8 cellular contexts compared by ENCODE assay signal in the genomic region with DNA sequence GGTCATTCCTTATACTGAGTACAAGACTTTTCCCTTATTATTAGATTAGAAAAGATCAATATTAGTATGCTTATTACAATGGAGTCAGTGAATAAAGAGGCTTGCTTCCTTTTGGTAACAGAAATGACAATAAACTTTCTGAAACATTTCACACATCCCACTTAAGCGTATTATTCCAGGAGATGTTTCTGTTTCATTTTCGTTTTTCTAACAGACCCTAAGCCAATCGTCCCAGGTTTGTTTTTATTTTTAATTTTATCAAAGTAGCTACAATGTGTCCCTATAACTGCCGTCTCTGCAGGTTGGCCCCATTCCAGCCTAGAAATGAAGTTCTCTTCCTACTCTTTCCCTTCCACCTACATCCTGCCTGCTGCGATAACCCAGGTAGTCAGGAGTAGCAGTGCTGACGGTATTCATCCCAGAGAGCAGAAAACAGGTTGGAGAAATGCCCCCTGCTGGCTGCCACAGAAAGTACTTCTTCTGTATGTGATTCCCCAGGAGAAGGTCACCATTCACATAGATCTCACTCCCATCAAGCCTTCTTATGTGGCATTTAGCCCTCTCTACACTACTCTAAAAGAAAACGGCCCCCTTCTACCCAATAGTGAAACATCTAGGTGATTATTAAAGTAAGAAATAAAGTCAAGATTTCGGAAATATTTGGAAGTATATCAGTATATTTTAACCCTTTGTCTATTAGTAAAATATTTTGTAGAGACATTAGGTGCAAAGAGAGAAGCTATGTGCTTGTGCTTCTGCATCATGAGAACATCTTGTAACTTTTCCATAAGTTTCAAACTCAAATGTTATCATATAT. TPM values are rescaled to one million over a fixed set of nuclear protein-coding genes. Genes with fewer than 3 reads are reported as not detected.
A peak's percentile ranks its signal among the peaks of the same experiment; 100 is the strongest.
DNase-seq lines count a peak whose midpoint lies in the region; ATAC-seq, FAIRE-seq and TF ChIP-seq lines count a peak whose summit lies in the region.

No MANE protein-coding gene starts in this region.

- H3K79me2 ChIP-seq in H1 (ENCODE audit: control insufficient read depth in 1 of 2, insufficient read depth in 2 of 2, low read length in 2 of 2): no peaks in the 10 kb centered on the region

- no peaks in the 10 kb centered on the region for H3K79me1 ChIP-seq in H1 (ENCODE audit: low read depth, low read length)

- no peak overlapping the region for H4K8ac ChIP-seq in H1 (ENCODE audit: extremely low read depth, insufficient read depth, low read length)

- H3K9ac ChIP-seq in H1 (replicated peaks in 1 of 4; ENCODE audit: extremely low read depth in 1 of 4, low read depth in 3 of 4, low read length in 3 of 4): no peak overlapping the region

- H3K4me1 ChIP-seq in H1 (replicated peaks in 1 of 4; ENCODE audit: control insufficient read depth in 3 of 4, insufficient read depth in 4 of 4, low read length in 3 of 4): no peaks in the 10 kb centered on the region
- H3K4me1 ChIP-seq in mucosa of descending colon (ENCODE audit: low read depth): peaks cover 2% of the 10 kb centered on the region

- H4K91ac ChIP-seq in H1 (replicated peaks; ENCODE audit: insufficient read length, low read length): no peak overlapping the region

- no peak overlapping the region for H3K18ac ChIP-seq in H1 (ENCODE audit: extremely low read depth, low read length)

- H3K27ac Mint-ChIP-seq in activated CD8-positive, alpha-beta T cell treated with anti-CD3 and anti-CD28 coated beads, Interleukin-2, amount 10 ng/mL, durations not matched to agents 7 days and 5 days: no peak overlapping the region

- H3K36me3 ChIP-seq in H1 (ENCODE audit: control insufficient read depth in 2 of 4, insufficient read depth in 4 of 4, low read length in 3 of 4) (no peaks in the 10 kb centered on the region), mucosa of descending colon (ENCODE audit: low read depth) (no peaks in the 10 kb centered on the region)

- no peak overlapping the region for H3K27ac ChIP-seq in H1 (ENCODE audit: low read depth, low read length)

- DNase-seq in AG09319 (ENCODE audit: extremely low read depth, low read depth) (no peak), NCI-H69 (lab: John Stamatoyannopoulos, UW) (peak; percentile 75), H1 (ENCODE audit: low read depth in 1 of 2, low spot score in 2 of 2) (peak; percentile 50 to 80), mucosa of descending colon (peak; percentile 58 to 90 (median 77))
- DNase-seq in activated CD8-positive, alpha-beta T cell treated with anti-CD3 and anti-CD28 coated beads, Interleukin-2, amount 10 ng/mL, durations not matched to agents 7 days and 5 days: peak; percentile 77
- DNase-seq in stimulated activated CD8-positive, alpha-beta memory T cell treated with anti-CD3 and anti-CD28 coated beads, Interleukin-4, amount 100 ng/mL, for 1 hour (ENCODE audit: low read depth in 2 of 2, low spot score in 1 of 2): peak; percentile 36 to 50

- H3K9me3 ChIP-seq in H1 (ENCODE audit: insufficient read depth in 2 of 2, low read depth in 1 of 2, low read length in 1 of 2) (no peaks in the 10 kb centered on the region), mucosa of descending colon (no peaks in the 10 kb centered on the region)

- no peaks in the 10 kb centered on the region for H3K27me3 ChIP-seq in H1 (replicated peaks in 1 of 4; ENCODE audit: control insufficient read depth in 3 of 4, extremely low read depth in 1 of 4, insufficient read depth in 3 of 4, low read length in 3 of 4)

- no peak overlapping the region for H3K4ac ChIP-seq in H1 (replicated peaks; ENCODE audit: insufficient read length, low read depth, low read length)

- H2BK12ac ChIP-seq in H1 (ENCODE audit: low read depth, low read length): no peak overlapping the region

- H2BK120ac ChIP-seq in H1 (replicated peaks; ENCODE audit: low read depth, low read length): no peak overlapping the region

- H4K5ac ChIP-seq in H1 (ENCODE audit: insufficient read length, low read depth, low read length): no peak overlapping the region

- ATAC-seq in GM18870 (IDR thresholded peaks at IDR 0.05; ENCODE audit: unreplicated experiment) (peak; percentile 86), HG03135 (IDR thresholded peaks at IDR 0.05; ENCODE audit: unreplicated experiment) (peak; percentile 69), mucosa of descending colon (peak; percentile 100)
- ATAC-seq in activated CD8-positive, alpha-beta T cell treated with anti-CD3 and anti-CD28 coated beads, Interleukin-2, amount 10 ng/mL, durations not matched to agents 7 days and 5 days: peak; percentile 95

- peak; percentile 88 for FAIRE-seq in H1 (lab: Jason Lieb, UNC)

- POLR2A ChIA-PET in activated CD8-positive, alpha-beta T cell treated with anti-CD3 and anti-CD28 coated beads, Interleukin-2, amount 10 ng/mL, durations not matched to agents 7 days and 5 days (lab: Charles Lee): no interaction called here
- POLR2A ChIA-PET in H1 (lab: Charles Lee; ENCODE audit: partially characterized antibody): no interaction called here

- H2BK20ac ChIP-seq in H1 (ENCODE audit: low read length): no peak overlapping the region

- peaks cover 6% of the 10 kb centered on the region for H3K4me1 Mint-ChIP-seq in activated CD8-positive, alpha-beta T cell treated with anti-CD3 and anti-CD28 coated beads, Interleukin-2, amount 10 ng/mL, durations not matched to agents 7 days and 5 days (ENCODE audit: low read depth)

- no peak for TF ChIP-seq POLR2A in H1 (IDR thresholded peaks at IDR 0.05; ENCODE audit: control extremely low read depth in 1 of 2, low read depth in 2 of 2, low read length in 2 of 2)

- TF ChIP-seq RAD21 in H1 (IDR thresholded peaks at IDR 0.05 in 1 of 2, conservative IDR thresholded peaks at IDR 0.05 in 1 of 2; ENCODE audit: low read depth in 2 of 2, low read length in 2 of 2): peak; percentile 70 to 72

- no peaks in the 10 kb centered on the region for H3K9me3 Mint-ChIP-seq in activated CD8-positive, alpha-beta T cell treated with anti-CD3 and anti-CD28 coated beads, Interleukin-2, amount 10 ng/mL, durations not matched to agents 7 days and 5 days (ENCODE audit: insufficient read depth)

- TF ChIP-seq CTCF in AG09319 (IDR thresholded peaks at IDR 0.05; ENCODE audit: low read depth, low read length) (peak; percentile 82), H1 (IDR thresholded peaks at IDR 0.05; ENCODE audit: control extremely low read depth in 1 of 3, insufficient read depth in 1 of 3, low read depth in 1 of 3, low read length in 3 of 3) (peak; percentile 49 to 84 (median 76)), mucosa of descending colon (IDR thresholded peaks at IDR 0.05) (peak; percentile 22)

- H3K4me2 ChIP-seq in H1 (ENCODE audit: insufficient read depth in 1 of 2, low read depth in 2 of 2, low read length in 2 of 2): no peak overlapping the region

- CTCF ChIA-PET in activated CD8-positive, alpha-beta T cell treated with anti-CD3 and anti-CD28 coated beads, Interleukin-2, amount 10 ng/mL, durations not matched to agents 7 days and 5 days (lab: Charles Lee): interaction anchor here (0.6 to 10.0 kb wide), 21 partner anchors 8 to 518 kb away, joined by 3 to 197 read pairs (median 4); a partner anchor contains a TSS
- CTCF ChIA-PET in H1 (lab: Charles Lee; ENCODE audit: partially characterized antibody): interaction anchor here (0.6 to 17.1 kb wide), 36 partner anchors 8 to 606 kb away, joined by 3 to 497 read pairs (median 4); a partner anchor contains a TSS

- no peak for TF ChIP-seq EP300 in H1 (IDR thresholded peaks at IDR 0.05; ENCODE audit: borderline replicate concordance in 1 of 2, low read depth in 2 of 2, low read length in 2 of 2)

- H3K36me3 Mint-ChIP-seq in activated CD8-positive, alpha-beta T cell treated with anti-CD3 and anti-CD28 coated beads, Interleukin-2, amount 10 ng/mL, durations not matched to agents 7 days and 5 days (ENCODE audit: low read depth): no peaks in the 10 kb centered on the region

- H3K4me3 ChIP-seq in H1 (ENCODE audit: extremely low read depth in 1 of 4, insufficient read depth in 2 of 4, low read depth in 3 of 4, low read length in 4 of 4) (no peak overlapping the region), mucosa of descending colon (no peak overlapping the region)

- H3K56ac ChIP-seq in H1 (replicated peaks; ENCODE audit: insufficient read length, low read depth, low read length): no peak overlapping the region

- no peaks in the 10 kb centered on the region for H4K20me1 ChIP-seq in H1 (replicated peaks in 1 of 2; ENCODE audit: control insufficient read depth in 1 of 2, insufficient read depth in 2 of 2, low read length in 2 of 2)

- no peak overlapping the region for H2AK5ac ChIP-seq in H1 (ENCODE audit: low read depth, low read length)

- H2BK5ac ChIP-seq in H1 (ENCODE audit: low read depth, low read length): no peak overlapping the region

- H3K23ac ChIP-seq in H1 (ENCODE audit: insufficient read length): no peak overlapping the region

- no peak overlapping the region for H2BK15ac ChIP-seq in H1 (ENCODE audit: low read length)

- H2AFZ ChIP-seq in H1 (ENCODE audit: low read length): no peak overlapping the region

- H3K14ac ChIP-seq in H1 (ENCODE audit: insufficient read length): no peak overlapping the region

- peak overlapping the region; percentile 90 for H3K4me3 Mint-ChIP-seq in activated CD8-positive, alpha-beta T cell treated with anti-CD3 and anti-CD28 coated beads, Interleukin-2, amount 10 ng/mL, durations not matched to agents 7 days and 5 days

- peaks cover 5% of the 10 kb centered on the region for H3K27me3 Mint-ChIP-seq in activated CD8-positive, alpha-beta T cell treated with anti-CD3 and anti-CD28 coated beads, Interleukin-2, amount 10 ng/mL, durations not matched to agents 7 days and 5 days (ENCODE audit: low read depth)

- H3K23me2 ChIP-seq in H1 (ENCODE audit: low read depth, low read length): no peaks in the 10 kb centered on the region

- intact Hi-C loops in mucosa of descending colon (cut with DNase I, micrococcal nuclease): loop anchor here in 1 of 2 donors (2.0 to 10.0 kb wide), 2 partner anchors 202 to 518 kb away; no protein-coding TSS in a partner anchor

- WGBS in H1 (ENCODE audit: extremely low coverage in 1 of 2, insufficient coverage in 1 of 2, insufficient read length in 1 of 2, insufficient replicate concordance in 2 of 2, low coverage in 1 of 2, low lambda C conversion rate in 2 of 2, missing lambda C conversion rate in 1 of 2), 2 experiments: 46% methylated on average over 8 of the region's 8 CpGs; no CpG with 5 or more reads in 1 of the 2 experiments

RNA-seq across cellular contexts. Expression of a gene that starts 40.4 kb away (rescaled TPM):
- total RNA-seq in activated CD8-positive, alpha-beta T cell treated with anti-CD3 and anti-CD28 coated beads, Interleukin-2, amount 10 ng/mL, durations not matched to agents 7 days and 5 days: under 1 TPM in 1 of 2 experiments, not detected in 1; 0.53 TPM
- 0.61 and 0.63 TPM in 2 replicates for total RNA-seq in H1 (2021; fragmentation: NEBNext Ultra II Directional; extraction: Animal tissue kit (Norgen Biotek cat#: 25700))
- polyA plus RNA-seq in H1 (2011; rRNA removed): 0.09 and 0.16 TPM in 2 replicates
- 0.12 TPM for polyA plus RNA-seq in H1 (2011; cell fraction: cytosol; rRNA removed)
- polyA plus RNA-seq in H1 (2011; cell fraction: nucleus; rRNA removed): 0.13 TPM
- polyA plus RNA-seq in H1 (2012, experiment 1 of 2): 0.10 to 1.1 TPM (median 0.27 TPM) in 4 replicates
- not detected for polyA plus RNA-seq in H1 (2012, experiment 2 of 2)
- polyA plus RNA-seq in H1 (2013, experiment 1 of 2): 0.22 TPM
- polyA plus RNA-seq in H1 (2013, experiment 2 of 2): 0.24 TPM
- polyA minus RNA-seq in H1 (2011; rRNA and poly(A)+ RNA removed): 0.63 and 1.1 TPM in 2 replicates
- not detected for polyA minus RNA-seq in H1 (2011; cell fraction: cytosol; rRNA and poly(A)+ RNA removed)
- polyA minus RNA-seq in H1 (2011; cell fraction: nucleus; rRNA and poly(A)+ RNA removed): 1.3 TPM
- total RNA-seq in mucosa of descending colon: 1 to 10 TPM; 1.2 to 2.1 (median 1.5) TPM

Comparison
In these comparisons a context has a peak if more than half of its experiments do, and no peak if none do; other contexts are left out.
1. CTCF ChIP-seq: peak in every context shown above with its lines; median percentile 82 in AG09319; 76 in H1; 22 in mucosa of descending colon.